25 cellular contexts compared by ENCODE assay signal in genomic region chr5:157157492-157157891, GRCh38. TPM values are rescaled to one million over a fixed set of nuclear protein-coding genes. Genes with fewer than 3 reads are reported as not detected.
"Had no signal": no experiment of that assay in that cellular context is flagged by ENCODE, and none has a peak within 500 bp of the region (broad histone marks: within the 10 kb centered on the region; RNA-seq: fewer than 3 reads in every experiment).

No MANE protein-coding gene starts in this region.

- H3K4me3 Mint-ChIP-seq: endodermal cell, naive B cell, nephron, type B pancreatic cell had no signal

- H3K4me1 ChIP-seq: pancreas, suprapubic skin, thyroid gland had no signal

- H3K27me3 ChIP-seq: pancreas, suprapubic skin, thyroid gland had no signal

- H3K36me3 ChIP-seq: heart left ventricle, pancreas, suprapubic skin, thyroid gland had no signal

- DNase-seq: effector CD4-positive, alpha-beta T cell; endodermal cell; erythroblast; foreskin melanocyte; heart left ventricle; hippocampal formation; left colon; left ventricle myocardium superior; mesendoderm; naive B cell; occipital lobe; pancreas; right cardiac atrium; stimulated activated CD4-positive, alpha-beta T cell treated with anti-CD3 and anti-CD28 coated beads, Interleukin-12 subunit alpha, Interleukin-12 subunit beta, amount 100 ng/mL, for 4 hours; stimulated activated naive CD4-positive, alpha-beta T cell; thyroid gland had no signal

- H3K4me3 ChIP-seq: heart left ventricle, lung, pancreas, suprapubic skin, thyroid gland had no signal

- H3K27ac Mint-ChIP-seq: endodermal cell, naive B cell, nephron, progenitor cell of endocrine pancreas, type B pancreatic cell had no signal

- H3K27ac ChIP-seq: heart left ventricle, pancreas, suprapubic skin, thyroid gland had no signal

- H3K9me3 ChIP-seq: heart left ventricle, pancreas, suprapubic skin, thyroid gland had no signal

- H3K36me3 Mint-ChIP-seq: naive B cell, type B pancreatic cell had no signal

- H3K4me1 Mint-ChIP-seq: endodermal cell, naive B cell, nephron had no signal

- H3K27me3 Mint-ChIP-seq: naive B cell, type B pancreatic cell had no signal

- ATAC-seq: heart left ventricle, left colon, left ventricle myocardium superior, pancreas, right cardiac atrium had no signal

- H3K9me3 Mint-ChIP-seq: endodermal cell, naive B cell, type B pancreatic cell had no signal

RNA-seq across cellular contexts. Expression of gene GARIN3, which starts 8.6 kb away (rescaled TPM):
- total RNA-seq: dermis microvascular lymphatic vessel endothelial cell, endodermal cell, endothelial cell of umbilical vein, glomerular endothelial cell, heart left ventricle, kidney epithelial cell, left colon, left ventricle myocardium superior, lung, occipital lobe, pancreas, progenitor cell of endocrine pancreas, right cardiac atrium, suprapubic skin, thyroid gland had no signal

RNA-seq across cellular contexts. Expression of gene ITK, which starts 23.1 kb away (rescaled TPM):
- total RNA-seq: dermis microvascular lymphatic vessel endothelial cell, endothelial cell of umbilical vein, glomerular endothelial cell, kidney epithelial cell, progenitor cell of endocrine pancreas had no signal

RNA-seq across cellular contexts. Expression of gene HAVCR2, which starts 48.6 kb away (rescaled TPM):
- total RNA-seq: endothelial cell of umbilical vein, glomerular endothelial cell had no signal
